Comparison of ENCODE assay signal across 35 cellular contexts in genomic region chrX:11328134-11328533, GRCh38. TPM values are rescaled to one million over a fixed set of nuclear protein-coding genes. Genes with fewer than 3 reads are reported as not detected.
"Had no signal": no experiment of that assay in that cellular context is flagged by ENCODE, and none has a peak within 500 bp of the region (broad histone marks: within the 10 kb centered on the region; RNA-seq: fewer than 3 reads in every experiment).

No MANE protein-coding gene starts in this region.

- H3K27me3 Mint-ChIP-seq: activated CD4-positive, alpha-beta memory T cell treated with anti-CD3 and anti-CD28 coated beads, Interleukin-2, amount 10 ng/mL, durations not matched to agents 7 days and 5 days; activated CD4-positive, alpha-beta T cell treated with anti-CD3 and anti-CD28 coated beads for 36 hours; activated CD4-positive, alpha-beta T cell treated with anti-CD3 and anti-CD28 coated beads, Interleukin-2, amount 10 ng/mL, durations not matched to agents 7 days and 5 days; activated naive CD4-positive, alpha-beta T cell treated with anti-CD3 and anti-CD28 coated beads, Interleukin-2, amount 10 ng/mL, durations not matched to agents 7 days and 5 days; activated naive CD8-positive, alpha-beta T cell treated with anti-CD3 and anti-CD28 coated beads, Interleukin-2, amount 10 ng/mL, durations not matched to agents 7 days and 5 days; T-helper 17 cell had no signal

- H3K4me3 ChIP-seq: body of pancreas, colonic mucosa, esophagus squamous epithelium, gastroesophageal sphincter had no signal

- H3K4me1 ChIP-seq: body of pancreas, colonic mucosa, gastroesophageal sphincter had no signal

- FAIRE-seq: endometrium had no signal

- DNase-seq: activated CD4-positive, alpha-beta memory T cell treated with anti-CD3 and anti-CD28 coated beads, Interleukin-2, amount 10 ng/mL, durations not matched to agents 7 days and 5 days; activated CD4-positive, alpha-beta T cell treated with anti-CD3 and anti-CD28 coated beads for 36 hours; activated CD4-positive, alpha-beta T cell treated with anti-CD3 and anti-CD28 coated beads, Interleukin-2, amount 10 ng/mL, durations not matched to agents 7 days and 5 days; activated CD4-positive, alpha-beta T cell treated with anti-CD3 and anti-CD28 coated beads, Interleukin-2, amount 50 U/mL, for 4 hours; activated CD4-positive, CD25-positive, alpha-beta regulatory T cell; activated CD4-positive, CD25-positive, alpha-beta regulatory T cell treated with anti-CD3 and anti-CD28 coated beads, Interleukin-2, amount 50 U/mL, for 72 hours; activated CD8-positive, alpha-beta memory T cell treated with anti-CD3 and anti-CD28 coated beads, Interleukin-2, amount 50 U/mL, for 48 hours; activated gamma-delta T cell; activated naive CD4-positive, alpha-beta T cell; activated naive CD4-positive, alpha-beta T cell treated with anti-CD3 and anti-CD28 coated beads, Interleukin-2, amount 10 ng/mL, durations not matched to agents 7 days and 5 days; activated naive CD8-positive, alpha-beta T cell treated with anti-CD3 and anti-CD28 coated beads, Interleukin-2, amount 10 ng/mL, durations not matched to agents 7 days and 5 days; activated T-cell treated with anti-CD3 and anti-CD28 coated beads for 4 hours; activated T-cell treated with anti-CD3 and anti-CD28 coated beads, Interleukin-2, amount 50 U/mL, for 24 hours; activated T-cell treated with anti-CD3 and anti-CD28 coated beads, Interleukin-2, amount 50 U/mL, for 72 hours; body of pancreas; caudate nucleus; colonic mucosa; effector CD8-positive, alpha-beta T cell; esophagus squamous epithelium; foreskin melanocyte; T-helper 1 cell; T-helper 17 cell; T1000 had no signal

- H3K27me3 ChIP-seq: body of pancreas, colonic mucosa, esophagus squamous epithelium, gastroesophageal sphincter had no signal

- H3K4me1 Mint-ChIP-seq: activated CD4-positive, alpha-beta memory T cell treated with anti-CD3 and anti-CD28 coated beads, Interleukin-2, amount 10 ng/mL, durations not matched to agents 7 days and 5 days; activated CD4-positive, alpha-beta T cell treated with anti-CD3 and anti-CD28 coated beads for 36 hours; activated CD4-positive, alpha-beta T cell treated with anti-CD3 and anti-CD28 coated beads, Interleukin-2, amount 10 ng/mL, durations not matched to agents 7 days and 5 days; activated naive CD4-positive, alpha-beta T cell treated with anti-CD3 and anti-CD28 coated beads, Interleukin-2, amount 10 ng/mL, durations not matched to agents 7 days and 5 days; activated naive CD8-positive, alpha-beta T cell treated with anti-CD3 and anti-CD28 coated beads, Interleukin-2, amount 10 ng/mL, durations not matched to agents 7 days and 5 days; T-helper 17 cell had no signal

- H3K9me3 ChIP-seq: body of pancreas, colonic mucosa, gastroesophageal sphincter had no signal

- H3K9me3 Mint-ChIP-seq: activated CD4-positive, alpha-beta memory T cell treated with anti-CD3 and anti-CD28 coated beads, Interleukin-2, amount 10 ng/mL, durations not matched to agents 7 days and 5 days; activated CD4-positive, alpha-beta T cell treated with anti-CD3 and anti-CD28 coated beads, Interleukin-2, amount 10 ng/mL, durations not matched to agents 7 days and 5 days; activated naive CD4-positive, alpha-beta T cell treated with anti-CD3 and anti-CD28 coated beads, Interleukin-2, amount 10 ng/mL, durations not matched to agents 7 days and 5 days; activated naive CD4-positive, alpha-beta T cell treated with anti-CD3 and anti-CD28 coated beads, Interleukin-2, amount 50 U/mL, for 72 hours; activated naive CD8-positive, alpha-beta T cell treated with anti-CD3 and anti-CD28 coated beads, Interleukin-2, amount 10 ng/mL, durations not matched to agents 7 days and 5 days; T-helper 2 cell treated with Interferon-gamma antibody and Interleukin-4, amounts not matched to agents 5 μg/mL and 100 μg/mL, for 36 hours had no signal

- H3K27ac Mint-ChIP-seq: activated CD4-positive, alpha-beta memory T cell treated with anti-CD3 and anti-CD28 coated beads, Interleukin-2, amount 10 ng/mL, durations not matched to agents 7 days and 5 days; activated CD4-positive, alpha-beta T cell treated with anti-CD3 and anti-CD28 coated beads for 36 hours; activated CD4-positive, alpha-beta T cell treated with anti-CD3 and anti-CD28 coated beads, Interleukin-2, amount 10 ng/mL, durations not matched to agents 7 days and 5 days; activated naive CD4-positive, alpha-beta T cell treated with anti-CD3 and anti-CD28 coated beads, Interleukin-2, amount 10 ng/mL, durations not matched to agents 7 days and 5 days; activated naive CD4-positive, alpha-beta T cell treated with anti-CD3 and anti-CD28 coated beads, Interleukin-2, amount 50 U/mL, for 72 hours; activated naive CD8-positive, alpha-beta T cell treated with anti-CD3 and anti-CD28 coated beads, Interleukin-2, amount 10 ng/mL, durations not matched to agents 7 days and 5 days; activated T-cell treated with anti-CD3 and anti-CD28 coated beads, Interleukin-2, amount 50 U/mL, for 24 hours; activated T-cell treated with anti-CD3 and anti-CD28 coated beads, Interleukin-2, amount 50 U/mL, for 72 hours; T-helper 17 cell; T-helper 2 cell treated with Interferon-gamma antibody and Interleukin-4, amounts not matched to agents 5 μg/mL and 100 μg/mL, for 36 hours had no signal

- H3K4me3 Mint-ChIP-seq: activated CD4-positive, alpha-beta memory T cell treated with anti-CD3 and anti-CD28 coated beads, Interleukin-2, amount 10 ng/mL, durations not matched to agents 7 days and 5 days; activated CD4-positive, alpha-beta T cell treated with anti-CD3 and anti-CD28 coated beads for 36 hours; activated CD4-positive, alpha-beta T cell treated with anti-CD3 and anti-CD28 coated beads, Interleukin-2, amount 10 ng/mL, durations not matched to agents 7 days and 5 days; activated naive CD4-positive, alpha-beta T cell treated with anti-CD3 and anti-CD28 coated beads, Interleukin-2, amount 10 ng/mL, durations not matched to agents 7 days and 5 days; activated naive CD8-positive, alpha-beta T cell treated with anti-CD3 and anti-CD28 coated beads, Interleukin-2, amount 10 ng/mL, durations not matched to agents 7 days and 5 days; activated T-cell treated with anti-CD3 and anti-CD28 coated beads, Interleukin-2, amount 50 U/mL, for 24 hours; activated T-cell treated with anti-CD3 and anti-CD28 coated beads, Interleukin-2, amount 50 U/mL, for 72 hours; T-helper 17 cell; T-helper 2 cell treated with Interferon-gamma antibody and Interleukin-4, amounts not matched to agents 5 μg/mL and 100 μg/mL, for 36 hours had no signal

- H3K36me3 ChIP-seq: colonic mucosa, esophagus squamous epithelium, gastroesophageal sphincter had no signal

- H3K27ac ChIP-seq: body of pancreas, colonic mucosa, epithelial cell of prostate, esophagus squamous epithelium, gastroesophageal sphincter had no signal

- H3K36me3 Mint-ChIP-seq: activated naive CD4-positive, alpha-beta T cell treated with anti-CD3 and anti-CD28 coated beads, Interleukin-2, amount 10 ng/mL, durations not matched to agents 7 days and 5 days; activated naive CD4-positive, alpha-beta T cell treated with anti-CD3 and anti-CD28 coated beads, Interleukin-2, amount 50 U/mL, for 72 hours; activated naive CD8-positive, alpha-beta T cell treated with anti-CD3 and anti-CD28 coated beads, Interleukin-2, amount 10 ng/mL, durations not matched to agents 7 days and 5 days had no signal

RNA-seq across cellular contexts. Expression of gene AMELX, which starts 34.9 kb away (rescaled TPM):
- total RNA-seq: activated CD4-positive, alpha-beta memory T cell treated with anti-CD3 and anti-CD28 coated beads, Interleukin-2, amount 10 ng/mL, durations not matched to agents 7 days and 5 days; activated CD4-positive, alpha-beta T cell treated with anti-CD3 and anti-CD28 coated beads for 36 hours; activated CD4-positive, alpha-beta T cell treated with anti-CD3 and anti-CD28 coated beads, Interleukin-2, amount 10 ng/mL, durations not matched to agents 7 days and 5 days; activated naive CD4-positive, alpha-beta T cell treated with anti-CD3 and anti-CD28 coated beads, Interleukin-2, amount 50 U/mL, for 72 hours; activated naive CD8-positive, alpha-beta T cell treated with anti-CD3 and anti-CD28 coated beads, Interleukin-2, amount 10 ng/mL, durations not matched to agents 7 days and 5 days; activated T-cell treated with anti-CD3 and anti-CD28 coated beads, Interleukin-2, amount 50 U/mL, for 72 hours; body of pancreas; chondrocyte; colonic mucosa; dermis microvascular lymphatic vessel endothelial cell; endothelial cell of umbilical vein; esophagus squamous epithelium; fibroblast of lung; fibroblast of villous mesenchyme; gastroesophageal sphincter; glomerular endothelial cell; T-helper 17 cell had no signal
- polyA plus RNA-seq: endothelial cell of umbilical vein, esophagus, fibroblast of lung had no signal
